In the genomic region with DNA sequence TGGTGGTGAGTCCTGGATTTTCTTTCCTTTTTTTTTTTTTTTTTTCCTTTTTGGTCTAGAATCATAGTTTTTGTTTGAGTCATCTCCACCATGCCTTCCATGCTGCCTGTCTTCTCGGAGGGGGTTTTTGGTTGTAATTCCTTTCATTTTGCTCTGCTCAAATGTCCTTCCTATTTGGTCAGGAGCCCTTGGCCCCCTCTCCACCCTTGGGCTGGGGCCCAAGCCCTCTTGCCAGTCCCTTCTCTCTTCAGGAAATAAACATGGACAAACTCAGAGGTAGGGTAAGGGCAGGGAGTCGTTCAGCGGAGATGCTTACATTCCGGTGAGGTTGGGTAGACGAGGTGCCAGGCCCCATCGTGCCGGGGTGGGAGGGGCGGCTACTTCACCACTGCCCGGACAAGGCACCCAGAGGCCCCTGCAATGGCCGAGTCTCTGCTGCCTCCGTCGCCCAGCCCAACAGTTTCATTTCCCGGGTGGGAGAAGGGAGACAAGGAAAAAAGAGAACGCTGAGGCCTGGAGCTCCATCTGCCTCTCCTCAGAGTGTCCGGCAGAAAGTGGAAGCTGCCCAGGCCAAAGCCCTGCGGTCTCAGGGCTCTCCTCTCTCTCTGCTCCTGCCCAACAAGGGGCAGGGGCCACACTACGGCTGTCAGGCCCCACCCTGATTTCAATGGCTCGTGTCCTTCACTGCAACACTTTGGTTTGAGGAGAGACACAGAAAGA, we compare ENCODE assay signal across 11 cellular contexts. TPM values are rescaled to one million over a fixed set of nuclear protein-coding genes. Genes with fewer than 3 reads are reported as not detected.
DNase-seq lines count a peak whose midpoint lies in the region; ATAC-seq lines count a peak whose summit lies in the region.
"Had no signal": no experiment of that assay in that cellular context is flagged by ENCODE, and none has a peak within 500 bp of the region (broad histone marks: within the 10 kb centered on the region; RNA-seq: fewer than 3 reads in every experiment).

No MANE protein-coding gene starts in this region.

- H3K4me3 Mint-ChIP-seq in activated CD4-positive, alpha-beta T cell treated with anti-CD3 and anti-CD28 coated beads, Interleukin-2, amount 10 ng/mL, durations not matched to agents 24 days and 14 days = peak overlapping the region; percentile 28
- H3K4me3 Mint-ChIP-seq in stimulated activated effector memory CD8-positive, alpha-beta T cell treated with anti-CD3 and anti-CD28 coated beads, Interleukin-12 subunit alpha, Interleukin-12 subunit beta, amount 100 ng/mL, for 72 hours = peak overlapping the region; percentile 13

- intact Hi-C loops in activated CD4-positive, alpha-beta T cell treated with anti-CD3 and anti-CD28 coated beads, Interleukin-2, amount 10 ng/mL, durations not matched to agents 24 days and 14 days (cut with micrococcal nuclease) = no loop called here
- intact Hi-C loops in left colon (cut with DNase I, micrococcal nuclease) = no loop called here

- H3K27ac Mint-ChIP-seq in activated CD4-positive, alpha-beta T cell treated with anti-CD3 and anti-CD28 coated beads, Interleukin-2, amount 10 ng/mL, durations not matched to agents 24 days and 14 days = peak overlapping the region; percentile 48
- H3K27ac Mint-ChIP-seq in stimulated activated effector memory CD8-positive, alpha-beta T cell treated with anti-CD3 and anti-CD28 coated beads, Interleukin-12 subunit alpha, Interleukin-12 subunit beta, amount 100 ng/mL, for 72 hours = peak overlapping the region; percentile 86

- no peak for ATAC-seq in stimulated activated effector memory CD8-positive, alpha-beta T cell treated with anti-CD3 and anti-CD28 coated beads, Interleukin-12 subunit alpha, Interleukin-12 subunit beta, amount 100 ng/mL, for 72 hours
- ATAC-seq in left colon (no peak), GM19035 (IDR thresholded peaks at IDR 0.05; ENCODE audit: unreplicated experiment) (no peak)

- peaks cover 8% of the 10 kb centered on the region for H3K36me3 ChIP-seq in SJSA1

- no peaks in the 10 kb centered on the region for H3K9me3 Mint-ChIP-seq in activated CD4-positive, alpha-beta T cell treated with anti-CD3 and anti-CD28 coated beads, Interleukin-2, amount 10 ng/mL, durations not matched to agents 24 days and 14 days
- H3K9me3 Mint-ChIP-seq in stimulated activated effector memory CD8-positive, alpha-beta T cell treated with anti-CD3 and anti-CD28 coated beads, Interleukin-12 subunit alpha, Interleukin-12 subunit beta, amount 100 ng/mL, for 72 hours = no peaks in the 10 kb centered on the region

- H3K4me1 Mint-ChIP-seq in activated CD4-positive, alpha-beta T cell treated with anti-CD3 and anti-CD28 coated beads, Interleukin-2, amount 10 ng/mL, durations not matched to agents 24 days and 14 days = peaks cover 29% of the 10 kb centered on the region
- peaks cover 48% of the 10 kb centered on the region for H3K4me1 Mint-ChIP-seq in stimulated activated effector memory CD8-positive, alpha-beta T cell treated with anti-CD3 and anti-CD28 coated beads, Interleukin-12 subunit alpha, Interleukin-12 subunit beta, amount 100 ng/mL, for 72 hours

- peak overlapping the region; percentile 21 for H3K4me3 ChIP-seq in SJSA1

- H3K9me3 ChIP-seq in SJSA1 (replicated peaks) = no peaks in the 10 kb centered on the region

- DNase-seq in activated CD4-positive, alpha-beta T cell treated with anti-CD3 and anti-CD28 coated beads, Interleukin-2, amount 10 ng/mL, durations not matched to agents 24 days and 14 days = no peak
- DNase-seq in activated CD4-positive, alpha-beta T cell treated with anti-CD3 and anti-CD28 coated beads for 1 hour = no peak
- peak; percentile 70 to 84 for DNase-seq in SJSA1 (ENCODE audit: low read depth in 1 of 2, low spot score in 2 of 2)
- DNase-seq in fibroblast of the conjunctiva (ENCODE audit: low read depth) = peak; percentile 39
- no peak for DNase-seq in stimulated activated effector memory CD8-positive, alpha-beta T cell treated with anti-CD3 and anti-CD28 coated beads, Interleukin-12 subunit alpha, Interleukin-12 subunit beta, amount 100 ng/mL, for 72 hours (ENCODE audit: low spot score in 2 of 2)
- no peak for DNase-seq in hypothalamus (lab: John Stamatoyannopoulos, UW)
- no peak for DNase-seq in left colon
- DNase-seq: AML-193, NCI-H1417 treated with DMSO at 0.1 percent for 48 hours, small intestine had no signal

- H3K27me3 ChIP-seq in SJSA1 (replicated peaks) = no peaks in the 10 kb centered on the region

- no peaks in the 10 kb centered on the region for H3K27me3 Mint-ChIP-seq in activated CD4-positive, alpha-beta T cell treated with anti-CD3 and anti-CD28 coated beads, Interleukin-2, amount 10 ng/mL, durations not matched to agents 24 days and 14 days

- peaks cover 32% of the 10 kb centered on the region for H3K4me1 ChIP-seq in SJSA1 (replicated peaks)

- peaks cover 26% of the 10 kb centered on the region for H3K36me3 Mint-ChIP-seq in activated CD4-positive, alpha-beta T cell treated with anti-CD3 and anti-CD28 coated beads, Interleukin-2, amount 10 ng/mL, durations not matched to agents 24 days and 14 days (ENCODE audit: low read depth)
- peaks cover 81% of the 10 kb centered on the region for H3K36me3 Mint-ChIP-seq in stimulated activated effector memory CD8-positive, alpha-beta T cell treated with anti-CD3 and anti-CD28 coated beads, Interleukin-12 subunit alpha, Interleukin-12 subunit beta, amount 100 ng/mL, for 72 hours

- H3K27ac ChIP-seq in SJSA1 = peak overlapping the region; percentile 86

RNA-seq across cellular contexts. Expression of a gene that starts 12.7 kb away (rescaled TPM):
- 16.7 and 18.5 TPM in 2 replicates for total RNA-seq in activated CD4-positive, alpha-beta T cell treated with anti-CD3 and anti-CD28 coated beads, Interleukin-2, amount 10 ng/mL, durations not matched to agents 24 days and 14 days
- total RNA-seq in SJSA1 (2014; rRNA removed; shearing (Covaris generic)) = 20.6 and 23.0 TPM in 2 replicates
- 10 to 100 TPM; 11.0 to 14.0 TPM for total RNA-seq in left colon

RNA-seq across cellular contexts. Expression of a gene that starts 18.6 kb away (rescaled TPM):
- 3.9 and 4.9 TPM in 2 replicates for total RNA-seq in activated CD4-positive, alpha-beta T cell treated with anti-CD3 and anti-CD28 coated beads, Interleukin-2, amount 10 ng/mL, durations not matched to agents 24 days and 14 days
- not detected in 2 replicates for total RNA-seq in SJSA1 (2014; rRNA removed; shearing (Covaris generic))
- 1 to 10 TPM; 1.0 to 2.6 TPM for total RNA-seq in left colon

RNA-seq across cellular contexts. Expression of a gene that starts 43.6 kb away (rescaled TPM):
- total RNA-seq in activated CD4-positive, alpha-beta T cell treated with anti-CD3 and anti-CD28 coated beads, Interleukin-2, amount 10 ng/mL, durations not matched to agents 24 days and 14 days = 71.5 and 72.0 TPM in 2 replicates
- total RNA-seq in SJSA1 (2014; rRNA removed; shearing (Covaris generic)) = 0.05 TPM in 1 of 2 replicates, not detected in the other
- 1 to 10 TPM; 1.5 to 3.8 TPM for total RNA-seq in left colon

Comparison
In these comparisons a context has a peak if more than half of its experiments do, and no peak if none do; other contexts are left out.
1. DNase-seq: peak in SJSA1 (2 of 2) and fibroblast of the conjunctiva (single experiment); none in activated CD4-positive, alpha-beta T cell treated with anti-CD3 and anti-CD28 coated beads, Interleukin-2, amount 10 ng/mL, durations not matched to agents 24 days and 14 days (single experiment), activated CD4-positive, alpha-beta T cell treated with anti-CD3 and anti-CD28 coated beads for 1 hour (single experiment), stimulated activated effector memory CD8-positive, alpha-beta T cell treated with anti-CD3 and anti-CD28 coated beads, Interleukin-12 subunit alpha, Interleukin-12 subunit beta, amount 100 ng/mL, for 72 hours (0 of 2), hypothalamus (0 of 51) and left colon (0 of 2).
2. RNA of a gene that starts 43.6 kb away (total RNA-seq): 71.5 to 72.0 TPM in activated CD4-positive, alpha-beta T cell treated with anti-CD3 and anti-CD28 coated beads, Interleukin-2, amount 10 ng/mL, durations not matched to agents 24 days and 14 days; 1.5 to 3.8 TPM in left colon and 0.05 TPM in SJSA1; every median in the first group is over 10 times any median in the second.